ENCODE assay signal across 1 cellular context in genomic region chr2:60745761-60746160, GRCh38.
TF ChIP-seq lines count a peak whose summit lies in the region.

No MANE protein-coding gene starts in this region.

TF ChIP-seq in IMR-90, 13 proteins besides CTCF, POLR2A, EP300 and RAD21:
- no peak for TF ChIP-seq CEBPB (IDR thresholded peaks at IDR 0.05; ENCODE audit: low read depth, low read length)
